Comparison of ENCODE assay signal across 21 cellular contexts in the genomic region with DNA sequence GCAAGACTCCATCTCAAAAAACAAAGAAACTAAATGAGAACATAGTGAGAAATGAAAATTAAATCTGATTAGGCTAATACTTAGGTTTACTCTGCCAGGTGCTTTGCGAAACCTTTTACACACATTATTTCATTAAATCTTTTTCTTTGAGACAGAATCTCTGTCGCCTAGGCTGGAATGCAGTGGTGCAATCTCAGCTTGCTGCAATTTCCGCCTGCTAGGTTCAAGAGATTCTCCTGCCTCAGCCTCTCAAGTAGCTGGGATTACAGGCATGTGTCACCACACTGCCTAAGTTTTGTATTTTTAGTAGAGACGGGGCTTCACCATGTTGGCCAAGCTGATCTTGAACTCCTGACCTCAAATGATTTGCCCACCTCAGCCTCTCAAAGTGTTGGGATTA.
"Had no signal": no experiment of that assay in that cellular context is flagged by ENCODE, and none has a peak within 500 bp of the region (broad histone marks: within the 10 kb centered on the region; RNA-seq: fewer than 3 reads in every experiment).

No MANE protein-coding gene starts in this region.

- ATAC-seq: Right ventricle myocardium inferior, SK-N-SH treated with all-trans-retinoic acid at 6 μM for 48 hours had no signal

- H3K4me3 ChIP-seq: PC-9, Peyer's patch, SJCRH30 had no signal

- DNase-seq: KBM-7, MV-4-11, NCI-H1048, NCI-H1105, NCI-H1417, NCI-H146, NCI-H1694 treated with DMSO at 0.1 percent for 48 hours, NCI-H1930, NCI-H2081, NCI-H2107, NCI-H2227 treated with DMSO at 0.1 percent for 48 hours, NCI-H524, NCI-H526 treated with DMSO at 0.1 percent for 48 hours, NCI-H748 treated with DMSO at 0.1 percent for 48 hours, OCI-M1, PC-9, Peyer's patch, SHP77 treated with DMSO at 0.1 percent for 48 hours, SJCRH30 had no signal
